ENCODE assay signal across 10 cellular contexts in the genomic region with DNA sequence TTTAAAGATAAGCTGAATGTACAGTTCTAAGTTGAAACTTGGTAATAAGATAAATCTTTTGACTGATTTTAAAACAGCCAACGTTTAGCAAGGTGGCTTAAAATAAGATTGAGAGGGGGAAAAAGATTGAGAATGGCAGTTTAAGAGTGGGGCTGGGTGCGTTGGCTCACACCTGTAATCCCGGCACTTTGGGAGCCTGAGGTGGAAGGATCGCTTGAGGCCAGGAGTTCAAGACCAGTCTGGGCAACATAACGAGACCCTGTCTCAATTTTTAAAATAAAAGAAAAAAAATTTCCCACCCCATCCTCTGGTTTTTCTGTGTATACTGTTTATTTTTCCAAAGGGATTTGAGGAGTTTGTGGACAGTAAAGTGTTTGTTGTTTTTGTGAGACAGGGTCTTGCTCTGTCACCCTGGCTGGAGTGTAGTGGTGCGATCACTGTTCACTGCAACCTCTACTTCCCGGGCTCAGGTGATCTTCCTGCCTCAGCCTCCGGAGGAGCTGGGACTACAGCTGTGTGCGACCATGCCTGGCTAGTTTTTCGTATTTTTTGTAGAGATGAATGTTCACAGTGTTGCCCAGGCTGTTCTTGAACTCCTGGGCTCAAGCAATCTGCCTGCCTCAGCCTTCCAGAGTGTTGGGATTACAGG. TPM values are rescaled to one million over a fixed set of nuclear protein-coding genes. Genes with fewer than 3 reads are reported as not detected.
A peak's percentile ranks its signal among the peaks of the same experiment; 100 is the strongest.
DNase-seq lines count a peak whose midpoint lies in the region; ATAC-seq and TF ChIP-seq lines count a peak whose summit lies in the region.
"Had no signal": no experiment of that assay in that cellular context is flagged by ENCODE, and none has a peak within 500 bp of the region (broad histone marks: within the 10 kb centered on the region; RNA-seq: fewer than 3 reads in every experiment).

No MANE protein-coding gene starts in this region.

- DNase-seq in BJ (ENCODE audit: low read depth) = no peak
- DNase-seq in naive thymus-derived CD4-positive, alpha-beta T cell = no peak
- no peak for DNase-seq in COLO829 (ENCODE audit: low spot score)
- DNase-seq in NOMO-1 (lab: John Stamatoyannopoulos, UW; ENCODE audit: unreplicated experiment in 2 of 2) = no peak
- DNase-seq in COLO668 (lab: John Stamatoyannopoulos, UW; ENCODE audit: unreplicated experiment) = no peak
- DNase-seq in hepatic stellate cell (ENCODE audit: low spot score) = no peak
- DNase-seq: naive B cell; stimulated activated naive CD8-positive, alpha-beta T cell treated with anti-CD3 and anti-CD28 coated beads, Interleukin-15, amount 100 ng/mL, for 72 hours had no signal

- CTCF ChIA-PET in BJ (lab: Yijun Ruan, JAX) = interaction anchor here (0.6 kb wide), 1 partner anchor 72 kb away, joined by 3 read pairs; no protein-coding TSS in a partner anchor
- CTCF ChIA-PET in naive thymus-derived CD4-positive, alpha-beta T cell (lab: Charles Lee) = no interaction called here

- POLR2A ChIA-PET in BJ (lab: Charles Lee) = interaction anchor here (0.6 kb wide), 1 partner anchor 12 kb away, joined by 3 read pairs; no protein-coding TSS in a partner anchor
- POLR2A ChIA-PET in naive thymus-derived CD4-positive, alpha-beta T cell (lab: Charles Lee) = no interaction called here

- intact Hi-C loops in naive thymus-derived CD4-positive, alpha-beta T cell (cut with micrococcal nuclease) = loop anchor here (2.0 to 10.0 kb wide), 3 partner anchors 57 to 287 kb away; a partner anchor contains a TSS

- H3K9me3 Mint-ChIP-seq in naive thymus-derived CD4-positive, alpha-beta T cell = no peaks in the 10 kb centered on the region
- H3K9me3 Mint-ChIP-seq: naive B cell; stimulated activated naive CD8-positive, alpha-beta T cell treated with anti-CD3 and anti-CD28 coated beads, Interleukin-15, amount 100 ng/mL, for 72 hours had no signal

- H3K36me3 Mint-ChIP-seq in naive thymus-derived CD4-positive, alpha-beta T cell = peaks cover 0 to 5% (median 1%) of the 10 kb centered on the region in 5 donors
- H3K36me3 Mint-ChIP-seq: naive B cell had no signal

- H3K27ac Mint-ChIP-seq in naive thymus-derived CD4-positive, alpha-beta T cell = peak overlapping the region in 2 of 9 donors; percentile 9 to 62

- TF ChIP-seq CTCF in BJ (IDR thresholded peaks at IDR 0.05; ENCODE audit: insufficient read depth, low read depth, low read length) = no peak

- H3K36me3 ChIP-seq in BJ (ENCODE audit: control insufficient read depth, insufficient read depth, low read length) (peaks cover 1% of the 10 kb centered on the region; the same call in 1 of the 2 replicates), KOPT-K1 (ENCODE audit: insufficient read depth, low read length) (no peaks in the 10 kb centered on the region)
- no peaks in the 10 kb centered on the region for H3K36me3 ChIP-seq in naive thymus-derived CD4-positive, alpha-beta T cell (ENCODE audit: control insufficient read depth in 2 of 3, insufficient read depth in 3 of 3, low read length in 3 of 3)

- no peak for ATAC-seq in naive thymus-derived CD4-positive, alpha-beta T cell
- ATAC-seq: stimulated activated naive CD8-positive, alpha-beta T cell treated with anti-CD3 and anti-CD28 coated beads, Interleukin-15, amount 100 ng/mL, for 72 hours had no signal

- H3K4me1 ChIP-seq in naive thymus-derived CD4-positive, alpha-beta T cell (ENCODE audit: control insufficient read depth in 2 of 2, insufficient read depth in 2 of 2, low read length in 2 of 2) = peaks cover 9 to 29% of the 10 kb centered on the region in 2 donors

- peak overlapping the region in 3 of 10 donors; percentile 9 to 89 (median 53) for H3K4me3 Mint-ChIP-seq in naive thymus-derived CD4-positive, alpha-beta T cell

- peaks cover 0 to 12% (median 0%) of the 10 kb centered on the region in 5 donors for H3K27me3 Mint-ChIP-seq in naive thymus-derived CD4-positive, alpha-beta T cell
- H3K27me3 Mint-ChIP-seq: naive B cell had no signal

- peak overlapping the region; percentile 56; the same call in 1 of the 2 replicates for H3K4me3 ChIP-seq in BJ (ENCODE audit: low read depth, low read length)
- no peak overlapping the region for H3K4me3 ChIP-seq in naive thymus-derived CD4-positive, alpha-beta T cell (ENCODE audit: low read length)

- H3K27me3 ChIP-seq in BJ (ENCODE audit: control insufficient read depth, insufficient read depth, low read length) = no peaks in the 10 kb centered on the region
- H3K27me3 ChIP-seq in naive thymus-derived CD4-positive, alpha-beta T cell (ENCODE audit: control insufficient read depth in 2 of 2, insufficient read depth in 2 of 2, low read length in 2 of 2) = no peaks in the 10 kb centered on the region

- peak overlapping the region; percentile 14 for H3K27ac ChIP-seq in KOPT-K1 (ENCODE audit: low read depth, low read length, poor library complexity, severe bottlenecking)
- H3K27ac ChIP-seq in cingulate gyrus (ENCODE audit: low read depth, low read length) = peak overlapping the region; percentile 72
- H3K27ac ChIP-seq in naive thymus-derived CD4-positive, alpha-beta T cell (ENCODE audit: low read depth, low read length) = peak overlapping the region; percentile 9

- no peaks in the 10 kb centered on the region for H3K9me3 ChIP-seq in KOPT-K1 (ENCODE audit: insufficient read depth, low read length, poor library complexity, severe bottlenecking)
- H3K9me3 ChIP-seq in naive thymus-derived CD4-positive, alpha-beta T cell (ENCODE audit: control insufficient read depth in 2 of 3, low read length in 3 of 3) = no peaks in the 10 kb centered on the region

- peaks cover 35 to 54% (median 44%) of the 10 kb centered on the region in 7 donors for H3K4me1 Mint-ChIP-seq in naive thymus-derived CD4-positive, alpha-beta T cell

RNA-seq across cellular contexts. Expression of a gene that starts 3.0 kb away (rescaled TPM):
- 21.2 and 44.8 TPM in 2 replicates for polyA plus RNA-seq in BJ (2011; rRNA removed)
- polyA minus RNA-seq in BJ (2011; rRNA and poly(A)+ RNA removed) = 25.4 and 26.3 TPM in 2 replicates
- total RNA-seq in naive thymus-derived CD4-positive, alpha-beta T cell = 10 to 100 TPM; 19.2 to 44.1 (median 25.3) TPM
- polyA plus RNA-seq in naive thymus-derived CD4-positive, alpha-beta T cell = 1 to 10 TPM; 5.1 to 6.0 TPM

RNA-seq across cellular contexts. Expression of a gene that starts 50.4 kb away (rescaled TPM):
- 1.3 and 4.5 TPM in 2 replicates for polyA plus RNA-seq in BJ (2011; rRNA removed)
- polyA minus RNA-seq in BJ (2011; rRNA and poly(A)+ RNA removed) = 0.76 and 2.5 TPM in 2 replicates
- total RNA-seq in naive thymus-derived CD4-positive, alpha-beta T cell = 10 to 100 TPM in 3 of 5 experiments, 1 to 10 TPM in 2; 9.2 to 30.1 (median 19.3) TPM
- 10 to 100 TPM; 16.5 to 33.2 TPM for polyA plus RNA-seq in naive thymus-derived CD4-positive, alpha-beta T cell

Comparison
In these comparisons a context has a peak if more than half of its experiments do, and no peak if none do; other contexts are left out.
1. H3K27ac ChIP-seq: peak in every context shown above with its lines; median percentile 72 in cingulate gyrus; 14 in KOPT-K1; 9 in naive thymus-derived CD4-positive, alpha-beta T cell.